In the genomic region with DNA sequence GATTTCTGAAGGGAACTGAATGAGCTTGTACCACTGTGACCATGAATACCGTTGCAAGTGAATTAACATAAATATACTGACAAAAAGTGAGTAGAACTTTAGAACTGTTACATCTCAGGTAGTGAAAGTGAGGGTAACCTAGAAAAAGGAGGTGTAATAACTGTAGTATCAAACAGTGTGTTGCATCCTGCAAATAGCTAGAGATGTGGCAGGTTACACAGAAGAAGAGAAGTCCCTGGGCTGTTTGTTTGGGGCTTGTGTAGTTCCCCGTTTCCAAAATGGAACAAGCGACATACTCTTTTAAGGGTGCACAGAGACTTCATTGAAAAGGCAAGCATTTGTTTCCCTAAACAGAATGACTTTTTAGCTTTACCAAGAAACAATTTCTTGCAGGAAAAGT, we compare ENCODE assay signal across 9 cellular contexts.
"Had no signal": no experiment of that assay in that cellular context is flagged by ENCODE, and none has a peak within 500 bp of the region (broad histone marks: within the 10 kb centered on the region; RNA-seq: fewer than 3 reads in every experiment).

No MANE protein-coding gene starts in this region.

- DNase-seq: activated CD4-positive, CD25-positive, alpha-beta regulatory T cell treated with anti-CD3 and anti-CD28 coated beads, Interleukin-2, amount 50 U/mL, for 72 hours; activated T-cell treated with anti-CD3 and anti-CD28 coated beads for 4 hours; foreskin melanocyte; left colon; midbrain; small intestine; transverse colon had no signal

- ATAC-seq: left colon had no signal

- FAIRE-seq: colon, small intestine had no signal

- H3K36me3 ChIP-seq: transverse colon had no signal

- H3K4me3 ChIP-seq: lung, transverse colon had no signal

- H3K27me3 ChIP-seq: transverse colon had no signal

- H3K27ac ChIP-seq: transverse colon had no signal
